ENCODE assay signal across 8 cellular contexts in genomic region chr16:85420501-85421337, GRCh38.
DNase-seq lines count a peak whose midpoint lies in the region; ATAC-seq and TF ChIP-seq lines count a peak whose summit lies in the region.

No MANE protein-coding gene starts in this region.

- H4K20me1 ChIP-seq in PC-3 (ENCODE audit: low read length), result no peaks in the 10 kb centered on the region

- no peaks in the 10 kb centered on the region for H3K9me3 Mint-ChIP-seq in activated T-helper 17 cell treated with anti-CD3 and anti-CD28 coated beads, Interleukin-2, amount 50 U/mL, for 72 hours

- H3F3A ChIP-seq in PC-3 (ENCODE audit: low read length, unreplicated experiment), result no peaks in the 10 kb centered on the region

- H3K4me1 ChIP-seq in PC-3 (ENCODE audit: insufficient read depth, low read length), result no peaks in the 10 kb centered on the region

- no peak overlapping the region for H3K27ac ChIP-seq in PC-3 (ENCODE audit: low read length)

- no TSS peak for BruUV-seq in PC-3 (replicated peaks; lab: Mats Ljungman, UMichigan)

- H3K9me2 ChIP-seq in PC-3 (replicated peaks; ENCODE audit: low read length), result no peaks in the 10 kb centered on the region

- H2AFZ ChIP-seq in PC-3 (ENCODE audit: low read length), result no peak overlapping the region

- peak; percentile 64 for ATAC-seq in GM21717 (IDR thresholded peaks at IDR 0.05; ENCODE audit: unreplicated experiment)
- peak; percentile 60 for ATAC-seq in PC-3
- peak; percentile 85 for ATAC-seq in activated T-helper 17 cell treated with anti-CD3 and anti-CD28 coated beads, Interleukin-2, amount 50 U/mL, for 72 hours (replicated peaks)
- no peak for ATAC-seq in sciatic nerve
- ATAC-seq in HG03565 (IDR thresholded peaks at IDR 0.05; ENCODE audit: unreplicated experiment), result no peak

- no peak overlapping the region for H3K4me2 ChIP-seq in PC-3 (ENCODE audit: low read length)

- H3K9me3 ChIP-seq in PC-3 (ENCODE audit: low read length), result no peaks in the 10 kb centered on the region

- CTCF ChIA-PET in PC-3 (lab: Charles Lee), result interaction anchor here (0.5 to 1.0 kb wide), 3 partner anchors 27 to 136 kb away, joined by 3 to 5 read pairs (median 4); no protein-coding TSS in a partner anchor

- H3K4me3 Mint-ChIP-seq in activated T-helper 17 cell treated with anti-CD3 and anti-CD28 coated beads, Interleukin-2, amount 50 U/mL, for 72 hours, result no peak overlapping the region

- H3K27me3 Mint-ChIP-seq in activated T-helper 17 cell treated with anti-CD3 and anti-CD28 coated beads, Interleukin-2, amount 50 U/mL, for 72 hours, result peaks cover 2% of the 10 kb centered on the region

- H3K27ac Mint-ChIP-seq in activated T-helper 17 cell treated with anti-CD3 and anti-CD28 coated beads, Interleukin-2, amount 50 U/mL, for 72 hours, result no peak overlapping the region

- no peaks in the 10 kb centered on the region for H3K36me3 Mint-ChIP-seq in activated T-helper 17 cell treated with anti-CD3 and anti-CD28 coated beads, Interleukin-2, amount 50 U/mL, for 72 hours (ENCODE audit: low read depth)

- DNase-seq in AG08396 (ENCODE audit: low spot score), result peak; percentile 88
- DNase-seq in PC-3, result peak; percentile 66
- peak; percentile 42 for DNase-seq in glomerular visceral epithelial cell (ENCODE audit: extremely low spot score)
- DNase-seq in sciatic nerve (ENCODE audit: low spot score), result peak; percentile 69
- DNase-seq in NCI-H146 (lab: John Stamatoyannopoulos, UW), result no peak

- peak; percentile 97 for TF ChIP-seq CTCF in PC-3 (conservative IDR thresholded peaks at IDR 0.05; ENCODE audit: low read depth, low read length)

- no peak overlapping the region for H3K9ac ChIP-seq in PC-3 (ENCODE audit: low read length)

- intact Hi-C loops in PC-3 (cut with micrococcal nuclease) (loop anchor here (10.0 kb wide), 1 partner anchor 134 kb away; no protein-coding TSS in a partner anchor), sciatic nerve (cut with DNase I) (loop anchor here (10.0 kb wide), 1 partner anchor 184 kb away; no protein-coding TSS in a partner anchor)

- POLR2A ChIA-PET in PC-3 (lab: Charles Lee; ENCODE audit: unreplicated experiment), result no interaction called here

- H3K4me3 ChIP-seq in PC-3 (ENCODE audit: low read length), result no peak overlapping the region

- no peaks in the 10 kb centered on the region for H3K27me3 ChIP-seq in PC-3 (ENCODE audit: low read length)

- H3K4me1 Mint-ChIP-seq in activated T-helper 17 cell treated with anti-CD3 and anti-CD28 coated beads, Interleukin-2, amount 50 U/mL, for 72 hours, result no peaks in the 10 kb centered on the region

- no peaks in the 10 kb centered on the region for H3K79me2 ChIP-seq in PC-3 (ENCODE audit: low read length)

- H3K36me3 ChIP-seq in PC-3 (ENCODE audit: low read depth, low read length), result no peaks in the 10 kb centered on the region

Comparison
In these comparisons a context has a peak if more than half of its experiments do, and no peak if none do; other contexts are left out.
1. ATAC-seq: peak in GM21717 (single experiment), PC-3 (single experiment) and activated T-helper 17 cell treated with anti-CD3 and anti-CD28 coated beads, Interleukin-2, amount 50 U/mL, for 72 hours (single experiment); none in sciatic nerve (single experiment) and HG03565 (single experiment).